1 cellular context compared by ENCODE assay signal in the genomic region with DNA sequence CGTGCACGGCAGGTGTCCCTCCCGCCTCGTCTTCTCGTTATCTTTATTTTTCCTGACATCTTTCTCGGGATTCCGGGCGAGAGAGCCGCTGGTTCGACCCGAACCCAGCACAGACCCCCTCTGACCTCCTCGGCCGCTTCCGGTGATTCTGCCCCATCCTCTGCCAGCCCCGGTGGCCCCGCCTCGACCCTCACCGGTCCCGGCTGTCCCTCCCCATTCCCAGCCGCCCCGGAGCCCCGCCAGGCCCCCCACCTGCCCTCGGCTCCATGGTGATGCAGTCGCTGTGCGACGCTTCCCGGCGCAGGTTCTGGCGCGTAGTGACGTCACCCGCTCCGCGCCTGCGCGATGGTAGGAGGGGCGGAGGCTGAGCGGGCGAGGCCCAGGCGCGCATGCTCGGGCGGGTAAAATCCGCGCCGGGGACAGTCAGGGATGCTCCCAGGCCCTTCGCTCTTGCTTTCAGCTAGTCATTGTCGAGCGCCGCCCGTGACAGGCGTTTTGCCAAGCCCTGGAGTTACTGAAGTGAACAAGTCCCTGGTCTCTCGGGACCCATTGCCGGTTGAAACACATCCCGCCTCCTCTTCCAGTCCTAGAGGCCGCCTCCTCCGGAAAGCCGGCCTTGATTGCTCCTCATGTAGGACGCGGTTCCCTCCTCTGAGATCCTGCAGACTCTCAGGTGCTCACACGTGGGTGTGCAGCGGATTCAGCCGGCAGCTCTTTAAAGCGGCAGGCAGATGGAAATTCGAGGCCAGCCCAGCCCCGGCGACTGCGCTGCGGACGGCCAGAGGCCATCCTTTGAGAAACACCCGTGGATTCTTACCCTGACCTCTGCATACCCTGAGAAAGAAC.
A peak's percentile ranks its signal among the peaks of the same experiment; 100 is the strongest.
TF ChIP-seq lines count a peak whose summit lies in the region.

A gene with protein sequence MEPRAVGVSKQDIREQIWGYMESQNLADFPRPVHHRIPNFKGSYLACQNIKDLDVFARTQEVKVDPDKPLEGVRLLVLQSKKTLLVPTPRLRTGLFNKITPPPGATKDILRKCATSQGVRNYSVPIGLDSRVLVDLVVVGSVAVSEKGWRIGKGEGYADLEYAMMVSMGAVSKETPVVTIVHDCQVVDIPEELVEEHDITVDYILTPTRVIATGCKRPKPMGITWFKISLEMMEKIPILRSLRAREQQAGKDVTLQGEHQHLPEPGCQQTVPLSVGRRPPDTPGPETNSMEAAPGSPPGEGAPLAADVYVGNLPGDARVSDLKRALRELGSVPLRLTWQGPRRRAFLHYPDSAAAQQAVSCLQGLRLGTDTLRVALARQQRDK (minus strand): TSS at position 319 of the 846 bp plus-strand sequence. CDS start 51 bp downstream, at position 268.

TF ChIP-seq in GM12878, 131 proteins besides CTCF, POLR2A, EP300 and RAD21 (continued from another document):
- peak; percentile 44; the same call in 1 of the 2 replicates for TF ChIP-seq ZBTB4 (CRISPR knock-in tag; IDR thresholded peaks at IDR 0.05)
- 0 out of 2 replicates have a peak, but pooled peaks have one; percentile 34 for TF ChIP-seq NR2F1 (conservative IDR thresholded peaks at IDR 0.05)
- 0 out of 2 replicates have a peak, but pooled peaks have one; percentile 23 for TF ChIP-seq HDGF (IDR thresholded peaks at IDR 0.05)
- TF ChIP-seq CREM (IDR thresholded peaks at IDR 0.05; ENCODE audit: low read depth), result peak; percentile 100
- TF ChIP-seq IKZF2 (IDR thresholded peaks at IDR 0.05), result peak in 1 of 2 experiments; percentile 12; a peak in 1 of 4 replicates
- TF ChIP-seq ZNF217 (IDR thresholded peaks at IDR 0.05), result no peak
- TF ChIP-seq JUND (IDR thresholded peaks at IDR 0.05; ENCODE audit: low read depth, low read length), result 0 out of 2 replicates have a peak, but pooled peaks have one; percentile 62
- no peak for TF ChIP-seq NFXL1 (IDR thresholded peaks at IDR 0.05; ENCODE audit: borderline replicate concordance)
- peak; percentile 83 for TF ChIP-seq ZNF687 (IDR thresholded peaks at IDR 0.05)
- no peak for TF ChIP-seq NKRF (conservative IDR thresholded peaks at IDR 0.05)
- TF ChIP-seq RB1 (IDR thresholded peaks at IDR 0.05; ENCODE audit: borderline replicate concordance), result peak; percentile 63; the same call in 1 of the 2 replicates
- no peak for TF ChIP-seq BCLAF1 (IDR thresholded peaks at IDR 0.05)
- TF ChIP-seq SIX5 (IDR thresholded peaks at IDR 0.05; ENCODE audit: low read depth, low read length, severe bottlenecking), result peak; percentile 35
- peak; percentile 59 to 92; a peak in 3 of 4 replicates for TF ChIP-seq SRF (IDR thresholded peaks at IDR 0.05; ENCODE audit: low read depth in 2 of 2, low read length in 2 of 2)
TF ChIP-seq in GM12878: peak in this region for 36.
